20 cellular contexts compared by ENCODE assay signal in the genomic region with DNA sequence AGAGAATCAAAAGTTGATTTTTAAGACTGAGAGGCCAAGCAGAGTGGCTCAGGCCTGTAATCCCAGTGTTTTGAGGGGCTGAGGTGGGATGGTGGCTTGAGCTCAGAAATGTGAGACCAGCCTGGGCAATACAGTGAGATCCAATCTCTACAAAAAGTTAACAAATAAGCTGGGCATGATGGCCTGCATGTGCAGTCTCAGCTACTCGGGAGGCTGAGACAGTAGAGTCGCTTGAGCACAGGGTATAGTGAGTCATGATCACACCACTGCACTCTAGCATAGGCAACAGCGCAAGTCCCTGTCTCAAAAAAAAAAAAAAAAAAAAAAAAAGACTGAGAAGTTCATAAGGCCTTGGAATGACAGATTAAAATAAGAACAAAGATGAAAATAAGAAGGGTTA.
"Had no signal": no experiment of that assay in that cellular context is flagged by ENCODE, and none has a peak within 500 bp of the region (broad histone marks: within the 10 kb centered on the region; RNA-seq: fewer than 3 reads in every experiment).

No MANE protein-coding gene starts in this region.

- H3K27me3 ChIP-seq: colonic mucosa, dorsolateral prefrontal cortex, upper lobe of left lung had no signal

- H3K4me3 ChIP-seq: colonic mucosa, dorsolateral prefrontal cortex, lung, thoracic aorta, upper lobe of left lung had no signal

- H3K36me3 ChIP-seq: colonic mucosa, thoracic aorta, upper lobe of left lung had no signal

- DNase-seq: activated CD4-positive, alpha-beta T cell treated with anti-CD3 and anti-CD28 coated beads for 4 hours; activated CD4-positive, alpha-beta T cell treated with anti-CD3 and anti-CD28 coated beads, Interleukin-2, amount 50 U/mL, for 48 hours; activated CD4-positive, CD25-positive, alpha-beta regulatory T cell; activated CD8-positive, alpha-beta memory T cell treated with anti-CD3 and anti-CD28 coated beads, Interleukin-2, amount 50 U/mL, for 48 hours; activated naive CD4-positive, alpha-beta T cell treated with Interleukin-2 at 50 U/mL for 16 hours; activated naive CD8-positive, alpha-beta T cell treated with anti-CD3 and anti-CD28 coated beads for 36 hours; activated T-cell treated with anti-CD3 and anti-CD28 coated beads, Interleukin-2, amount 50 U/mL, for 48 hours; amniotic stem cell; colonic mucosa; dorsolateral prefrontal cortex; foreskin fibroblast; kidney; retina; stimulated activated CD4-positive, alpha-beta T cell treated with anti-CD3 and anti-CD28 coated beads, Interleukin-4, amount 100 ng/mL, for 1 hour; stimulated activated naive CD4-positive, alpha-beta T cell; T1000; upper lobe of left lung had no signal

- H3K27ac ChIP-seq: colonic mucosa, dorsolateral prefrontal cortex, epithelial cell of prostate, thoracic aorta, upper lobe of left lung had no signal

- H3K9me3 ChIP-seq: colonic mucosa, upper lobe of left lung had no signal

- H3K4me1 ChIP-seq: colonic mucosa, upper lobe of left lung had no signal
